In genomic region chr3:74603292-74603691, GRCh38 we compare ENCODE assay signal across 20 cellular contexts. TPM values are rescaled to one million over a fixed set of nuclear protein-coding genes. Genes with fewer than 3 reads are reported as not detected.
A peak's percentile ranks its signal among the peaks of the same experiment; 100 is the strongest.
DNase-seq lines count a peak whose midpoint lies in the region; ATAC-seq and TF ChIP-seq lines count a peak whose summit lies in the region.
"Had no signal": no experiment of that assay in that cellular context is flagged by ENCODE, and none has a peak within 500 bp of the region (broad histone marks: within the 10 kb centered on the region; RNA-seq: fewer than 3 reads in every experiment).

No MANE protein-coding gene starts in this region.

- H3K27ac ChIP-seq in brain microvascular endothelial cell, result no peak overlapping the region
- H3K27ac ChIP-seq: 22Rv1; A549; BLaER1 treated with 17β-estradiol and CSF1 and Interleukin-3, amounts not matched to agents 10 nM and 100 nM; C4-2B had no signal

- H3K4me3 ChIP-seq in AG10803 (ENCODE audit: low read length), result no peak overlapping the region
- H3K4me3 ChIP-seq in fibroblast of mammary gland (ENCODE audit: control insufficient read depth, low read depth, low read length), result no peak overlapping the region
- H3K4me3 ChIP-seq in brain microvascular endothelial cell (ENCODE audit: low read depth, low read length), result no peak overlapping the region
- H3K4me3 ChIP-seq: A549; BLaER1 treated with 17β-estradiol and CSF1 and Interleukin-3, amounts not matched to agents 10 nM and 100 nM; GM12878 had no signal

- in situ Hi-C loops in brain microvascular endothelial cell (cut with HindIII; ENCODE audit: low pct_ligation_motif_present, low sequenced_read_pairs), result no loop called here

- no peak overlapping the region for H3K4me3 Mint-ChIP-seq in HFFc6
- H3K4me3 Mint-ChIP-seq: B cell; CD4-positive, alpha-beta T cell; CD8-positive, alpha-beta T cell had no signal

- H3K27ac Mint-ChIP-seq in HFFc6, result peak overlapping the region; percentile 10; the same call in 1 of the 2 replicates
- H3K27ac Mint-ChIP-seq: B cell; CD4-positive, alpha-beta T cell; CD8-positive, alpha-beta T cell had no signal

- TF ChIP-seq CTCF in AG10803 (conservative IDR thresholded peaks at IDR 0.05; ENCODE audit: low read length), result no peak
- TF ChIP-seq CTCF in HFFc6 (IDR thresholded peaks at IDR 0.05), result no peak
- TF ChIP-seq CTCF in fibroblast of mammary gland (conservative IDR thresholded peaks at IDR 0.05; ENCODE audit: control insufficient read depth, insufficient read depth, low read depth, low read length), result no peak
- TF ChIP-seq CTCF in brain microvascular endothelial cell (IDR thresholded peaks at IDR 0.05; ENCODE audit: low read depth, low read length, missing control alignments), result no peak

- no peak for ATAC-seq in left cardiac atrium
- ATAC-seq: A549; CD8-positive, alpha-beta T cell; GM12878 had no signal

- peaks cover 22% of the 10 kb centered on the region for H3K36me3 Mint-ChIP-seq in HFFc6 (ENCODE audit: low read depth)
- H3K36me3 Mint-ChIP-seq: CD8-positive, alpha-beta T cell had no signal

- DNase-seq in AG10803 (ENCODE audit: low read depth), result peak; percentile 48
- DNase-seq in HFFc6, result no peak
- peak; percentile 9 for DNase-seq in fibroblast of mammary gland (ENCODE audit: low read depth)
- DNase-seq in AG20443 (ENCODE audit: low spot score), result no peak
- DNase-seq in left cardiac atrium, result no peak
- DNase-seq in brain microvascular endothelial cell, result no peak
- DNase-seq: AML-193; Caco-2; Calu3; CD4-positive, alpha-beta T cell; CD8-positive, alpha-beta T cell; DMS79 treated with DMSO at 0.1 percent for 48 hours; GDM1 had no signal

- peaks cover 8% of the 10 kb centered on the region; the same call in 1 of the 2 replicates for H3K9me3 Mint-ChIP-seq in HFFc6

- peaks cover 51% of the 10 kb centered on the region for H3K4me1 Mint-ChIP-seq in HFFc6 (ENCODE audit: low read depth)
- H3K4me1 Mint-ChIP-seq: B cell had no signal

- peaks cover 2% of the 10 kb centered on the region; the same call in 1 of the 2 replicates for H3K27me3 Mint-ChIP-seq in HFFc6 (ENCODE audit: insufficient read depth)
- H3K27me3 Mint-ChIP-seq: B cell; CD4-positive, alpha-beta T cell had no signal

- no peaks in the 10 kb centered on the region for H3K36me3 ChIP-seq in brain microvascular endothelial cell (replicated peaks)
- H3K36me3 ChIP-seq: BLaER1 treated with 17β-estradiol and CSF1 and Interleukin-3, amounts not matched to agents 10 nM and 100 nM had no signal

- H3K27me3 ChIP-seq in brain microvascular endothelial cell (replicated peaks), result no peaks in the 10 kb centered on the region
- H3K27me3 ChIP-seq: BLaER1 treated with 17β-estradiol and CSF1 and Interleukin-3, amounts not matched to agents 10 nM and 100 nM had no signal

- intact Hi-C loops in left cardiac atrium (cut with DNase I), result no loop called here

RNA-seq across cellular contexts. Expression of gene CNTN3, which starts 11.2 kb away (rescaled TPM):
- total RNA-seq in HFFc6 (2021; fragmentation: NEBNext Ultra II Directional; extraction: Animal tissue kit (Norgen Biotek cat#: 25700)), result 10 to 100 TPM in 5 of 6 experiments, 1 to 10 TPM in 1; 9.8 to 14.6 (median 12.3) TPM
- total RNA-seq in left cardiac atrium, result 1 to 10 TPM; 3.0 to 4.3 TPM
- total RNA-seq: A172; B cell; Caco-2; Calu3; CD4-positive, alpha-beta T cell; CD8-positive, alpha-beta T cell; GM12878 had no signal

Comparison
In these comparisons a context has a peak if more than half of its experiments do, and no peak if none do; other contexts are left out.
1. DNase-seq: peak in AG10803 (single experiment) and fibroblast of mammary gland (single experiment); none in HFFc6 (single experiment), AG20443 (single experiment), left cardiac atrium (single experiment) and brain microvascular endothelial cell (single experiment).